19 cellular contexts compared by ENCODE assay signal in the genomic region with DNA sequence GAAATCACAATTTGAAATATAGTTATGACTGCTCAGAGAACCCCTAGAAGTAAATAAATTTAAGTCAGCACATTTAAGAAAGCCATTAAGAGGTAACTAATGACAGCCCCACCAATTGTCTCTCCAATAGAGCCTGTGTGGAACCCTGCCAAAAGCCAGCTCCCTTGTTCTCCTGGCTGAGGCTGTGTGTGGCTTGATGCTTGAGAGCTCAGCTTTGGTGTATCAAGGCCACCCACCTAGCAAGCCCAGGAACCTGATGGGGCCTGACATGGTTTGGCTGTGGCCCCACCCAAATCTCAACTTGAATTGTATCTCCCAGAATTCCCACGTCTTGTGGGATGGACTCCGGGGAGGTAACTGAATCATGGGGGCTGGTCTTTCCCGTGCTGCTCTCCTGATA.
"Had no signal": no experiment of that assay in that cellular context is flagged by ENCODE, and none has a peak within 500 bp of the region (broad histone marks: within the 10 kb centered on the region; RNA-seq: fewer than 3 reads in every experiment).

No MANE protein-coding gene starts in this region.

- H3K27ac ChIP-seq: HL-60, KMS-11, RWPE1, SK-N-MC had no signal

- H3K27ac Mint-ChIP-seq: IgD-negative memory B cell had no signal

- H3K27me3 Mint-ChIP-seq: IgD-negative memory B cell had no signal

- H3K4me1 Mint-ChIP-seq: IgD-negative memory B cell had no signal

- H3K4me3 Mint-ChIP-seq: IgD-negative memory B cell had no signal

- H3K4me3 ChIP-seq: K562, SK-N-MC had no signal

- DNase-seq: Kasumi-1, MM.1S, NCI-H1092 treated with DMSO at 0.1 percent for 48 hours, NCI-H1417 treated with DMSO at 0.1 percent for 48 hours, NCI-H146, NCI-H1694 treated with DMSO at 0.1 percent for 48 hours, NCI-H1930, NCI-H2107, NCI-H2171 treated with DMSO at 0.1 percent for 48 hours, NCI-H524, NCI-H526 treated with DMSO at 0.1 percent for 48 hours, NCI-H774, SHP77 had no signal
